Comparison of ENCODE assay signal across 8 cellular contexts in genomic region chr14:73295198-73295796, GRCh38. TPM values are rescaled to one million over a fixed set of nuclear protein-coding genes. Genes with fewer than 3 reads are reported as not detected.
DNase-seq lines count a peak whose midpoint lies in the region; TF ChIP-seq lines count a peak whose summit lies in the region.

No MANE protein-coding gene starts in this region.

- H3K4me3 ChIP-seq in astrocyte of the spinal cord (ENCODE audit: low read depth, low read length) (no peak overlapping the region), kidney epithelial cell (ENCODE audit: low read depth, low read length) (no peak overlapping the region)

- peak; percentile 57 for DNase-seq in ACHN
- peak; percentile 15 for DNase-seq in NCI-H226
- peak; percentile 60 for DNase-seq in astrocyte of the spinal cord (ENCODE audit: low read depth, low spot score)
- no peak for DNase-seq in kidney epithelial cell (ENCODE audit: low read depth)
- no peak for DNase-seq in effector CD8-positive, alpha-beta T cell (lab: John Stamatoyannopoulos, UW)
- no peak for DNase-seq in activated CD8-positive, alpha-beta memory T cell treated with anti-CD3 and anti-CD28 coated beads, Interleukin-2, amount 50 U/mL, for 4 hours
- no peak for DNase-seq in posterior vena cava (ENCODE audit: low spot score)

- intact Hi-C loops in posterior vena cava (cut with DNase I), result loop anchor here (10.0 kb wide), 2 partner anchors 120 to 180 kb away; no protein-coding TSS in a partner anchor

- in situ Hi-C loops in ACHN (cut with HindIII; ENCODE audit: low pct_ligation_motif_present, low pct_unique_long_range_greater_than_20kb, low sequenced_read_pairs) (loop anchor here (25.0 kb wide), 1 partner anchor 167 kb away; the partner anchor contains the start of gene NUMB), astrocyte of the spinal cord (cut with HindIII; ENCODE audit: low sequenced_read_pairs) (loop anchor here (25.0 kb wide), 1 partner anchor 167 kb away; the partner anchor contains the start of gene NUMB)

- H3K27me3 ChIP-seq in kidney epithelial cell (ENCODE audit: control insufficient read depth, insufficient read depth, low read length), result no peaks in the 10 kb centered on the region

- H3K36me3 ChIP-seq in kidney epithelial cell (ENCODE audit: control insufficient read depth, insufficient read depth, low read length), result peaks cover 2% of the 10 kb centered on the region

- TF ChIP-seq CTCF in GM12874 (IDR thresholded peaks at IDR 0.05; ENCODE audit: insufficient read depth, low read depth, low read length) (peak; percentile 51), astrocyte of the spinal cord (IDR thresholded peaks at IDR 0.05; ENCODE audit: low read depth, low read length) (peak; percentile 61), kidney epithelial cell (IDR thresholded peaks at IDR 0.05; ENCODE audit: insufficient read depth, low read length, poor library complexity, severe bottlenecking) (peak; percentile 59)

RNA-seq across cellular contexts. Expression of gene PAPLN, which starts 58.0 kb away (rescaled TPM):
- total RNA-seq in kidney epithelial cell (23.3 and 31.9 TPM in 2 replicates), posterior vena cava (10 to 100 TPM in 1 of 2 donors, 1 to 10 TPM in 1; 9.4 to 19.4 TPM)

Comparison
In these comparisons a context has a peak if more than half of its experiments do, and no peak if none do; other contexts are left out.
1. DNase-seq: peak in ACHN (single experiment), NCI-H226 (single experiment) and astrocyte of the spinal cord (single experiment); none in kidney epithelial cell (single experiment), effector CD8-positive, alpha-beta T cell (single experiment), activated CD8-positive, alpha-beta memory T cell treated with anti-CD3 and anti-CD28 coated beads, Interleukin-2, amount 50 U/mL, for 4 hours (single experiment) and posterior vena cava (single experiment).
2. Peak in every context shown above with its lines, with median percentiles within 50 percentile points of each other: CTCF ChIP-seq.